In genomic region chr5:9721161-9721560, GRCh38 we compare ENCODE assay signal across 7 cellular contexts.
"Had no signal": no experiment of that assay in that cellular context is flagged by ENCODE, and none has a peak within 500 bp of the region (broad histone marks: within the 10 kb centered on the region; RNA-seq: fewer than 3 reads in every experiment).

No MANE protein-coding gene starts in this region.

- DNase-seq: GM23248, GOT3, H9, HCEC 1CT, HFFc6 had no signal

- H3K4me1 ChIP-seq: HAP-1 had no signal

- H3K9me3 ChIP-seq: HAP-1 had no signal

- H3K36me3 ChIP-seq: HAP-1 had no signal

- H3K27ac ChIP-seq: GM23248 had no signal

- H3K4me3 ChIP-seq: GM23248, GM23338, HAP-1 had no signal
